In genomic region chr22:21076907-21077625, GRCh38 we compare ENCODE assay signal across 35 cellular contexts. TPM values are rescaled to one million over a fixed set of nuclear protein-coding genes. Genes with fewer than 3 reads are reported as not detected.
"Had no signal": no experiment of that assay in that cellular context is flagged by ENCODE, and none has a peak within 500 bp of the region (broad histone marks: within the 10 kb centered on the region; RNA-seq: fewer than 3 reads in every experiment).

No MANE protein-coding gene starts in this region.

- H3K4me3 ChIP-seq: left lung, lung, right atrium auricular region, spleen, tibial nerve, uterus had no signal

- H3K27ac Mint-ChIP-seq: mesothelial cell of epicardium; naive thymus-derived CD4-positive, alpha-beta T cell; natural killer cell treated with Interleukin-12 subunit alpha and Interleukin-12 subunit beta and Interleukin-15 and Interleukin-18, amount 100 ng/mL, for 72 hours; progenitor cell of endocrine pancreas; stimulated activated memory B cell treated with anti-CD40 and anti-IgM and Interleukin-4, amounts not matched to agents 10 μg/mL and 1 μg/mL and 100 μg/mL, for 72 hours; type B pancreatic cell had no signal

- H3K27me3 Mint-ChIP-seq: naive thymus-derived CD4-positive, alpha-beta T cell; natural killer cell treated with Interleukin-12 subunit alpha and Interleukin-12 subunit beta and Interleukin-15 and Interleukin-18, amount 100 ng/mL, for 72 hours; progenitor cell of endocrine pancreas; stimulated activated naive CD8-positive, alpha-beta T cell treated with anti-CD3 and anti-CD28 coated beads, Interleukin-15, amount 100 ng/mL, for 72 hours; type B pancreatic cell had no signal

- H3K4me1 ChIP-seq: left lung, parathyroid adenoma, right atrium auricular region, spleen, tibial nerve, uterus had no signal

- ATAC-seq: left colon; left lung; naive thymus-derived CD4-positive, alpha-beta T cell; natural killer cell treated with Interleukin-12 subunit alpha and Interleukin-12 subunit beta and Interleukin-15 and Interleukin-18, amount 100 ng/mL, for 72 hours; sciatic nerve; stimulated activated memory B cell treated with anti-CD40 and anti-IgM and Interleukin-4, amounts not matched to agents 10 μg/mL and 1 μg/mL and 100 μg/mL, for 72 hours; stimulated activated naive CD8-positive, alpha-beta T cell treated with anti-CD3 and anti-CD28 coated beads, Interleukin-15, amount 100 ng/mL, for 72 hours had no signal

- H3K27me3 ChIP-seq: left lung, right atrium auricular region, tibial nerve, uterus had no signal

- H2AFZ ChIP-seq: parathyroid adenoma had no signal

- H3K27ac ChIP-seq: left lung, parathyroid adenoma, right atrium auricular region, spleen, tibial nerve, uterus had no signal

- H3K4me1 Mint-ChIP-seq: mesothelial cell of epicardium; naive thymus-derived CD4-positive, alpha-beta T cell; stimulated activated memory B cell treated with anti-CD40 and anti-IgM and Interleukin-4, amounts not matched to agents 10 μg/mL and 1 μg/mL and 100 μg/mL, for 72 hours; stimulated activated naive CD8-positive, alpha-beta T cell treated with anti-CD3 and anti-CD28 coated beads, Interleukin-15, amount 100 ng/mL, for 72 hours had no signal

- H3K79me2 ChIP-seq: parathyroid adenoma had no signal

- H3K9me3 Mint-ChIP-seq: naive thymus-derived CD4-positive, alpha-beta T cell; natural killer cell treated with Interleukin-12 subunit alpha and Interleukin-12 subunit beta and Interleukin-15 and Interleukin-18, amount 100 ng/mL, for 72 hours; stimulated activated memory B cell treated with anti-CD40 and anti-IgM and Interleukin-4, amounts not matched to agents 10 μg/mL and 1 μg/mL and 100 μg/mL, for 72 hours; stimulated activated naive CD8-positive, alpha-beta T cell treated with anti-CD3 and anti-CD28 coated beads, Interleukin-15, amount 100 ng/mL, for 72 hours; type B pancreatic cell had no signal

- H3K9ac ChIP-seq: parathyroid adenoma had no signal

- H3K9me3 ChIP-seq: left lung, right atrium auricular region, spleen, tibial nerve, uterus had no signal

- H3K4me3 Mint-ChIP-seq: mesothelial cell of epicardium; naive thymus-derived CD4-positive, alpha-beta T cell; natural killer cell treated with Interleukin-12 subunit alpha and Interleukin-12 subunit beta and Interleukin-15 and Interleukin-18, amount 100 ng/mL, for 72 hours; stimulated activated memory B cell treated with anti-CD40 and anti-IgM and Interleukin-4, amounts not matched to agents 10 μg/mL and 1 μg/mL and 100 μg/mL, for 72 hours; stimulated activated naive CD8-positive, alpha-beta T cell treated with anti-CD3 and anti-CD28 coated beads, Interleukin-15, amount 100 ng/mL, for 72 hours; type B pancreatic cell had no signal

- DNase-seq: hippocampal formation; kidney glomerular epithelial cell; left colon; left lung; mesendoderm; naive thymus-derived CD4-positive, alpha-beta T cell; nucleus accumbens; small intestine; spleen; stimulated activated CD4-positive, alpha-beta T cell treated with anti-CD3 and anti-CD28 coated beads, Interleukin-2, amount 100 ng/mL, for 48 hours; stimulated activated CD4-positive, alpha-beta T cell treated with anti-CD3 and anti-CD28 coated beads, Interleukin-4, amount 100 ng/mL, for 4 hours; stimulated activated CD8-positive, alpha-beta memory T cell treated with anti-CD3 and anti-CD28 coated beads, Interleukin-4, amount 100 ng/mL, for 48 hours; stimulated activated naive CD4-positive, alpha-beta T cell treated with Interleukin-2 at 50 U/mL for 16 hours; stimulated activated naive CD8-positive, alpha-beta T cell treated with anti-CD3 and anti-CD28 coated beads, Interleukin-15, amount 100 ng/mL, for 72 hours; substantia nigra; uterus had no signal

- H3K36me3 ChIP-seq: left lung, right atrium auricular region, spleen, tibial nerve, uterus had no signal

- H3K36me3 Mint-ChIP-seq: mesothelial cell of epicardium; naive thymus-derived CD4-positive, alpha-beta T cell; natural killer cell treated with Interleukin-12 subunit alpha and Interleukin-12 subunit beta and Interleukin-15 and Interleukin-18, amount 100 ng/mL, for 72 hours; stimulated activated memory B cell treated with anti-CD40 and anti-IgM and Interleukin-4, amounts not matched to agents 10 μg/mL and 1 μg/mL and 100 μg/mL, for 72 hours; type B pancreatic cell had no signal

RNA-seq across cellular contexts. Expression of gene LRRC74B, which starts 31.3 kb away (rescaled TPM):
- total RNA-seq: liver; mesothelial cell of epicardium; mononuclear cell; naive thymus-derived CD4-positive, alpha-beta T cell; natural killer cell treated with Interleukin-12 subunit alpha and Interleukin-12 subunit beta and Interleukin-15 and Interleukin-18, amount 100 ng/mL, for 72 hours; osteoblast; pulmonary artery endothelial cell; renal cortical epithelial cell; right atrium auricular region; sciatic nerve; spleen; temporal lobe; ureter had no signal
- polyA plus RNA-seq: keratinocyte; liver; naive thymus-derived CD4-positive, alpha-beta T cell; neural cell had no signal

RNA-seq across cellular contexts. Expression of gene SLC7A4, which starts 44.7 kb away (rescaled TPM):
- total RNA-seq: mononuclear cell; natural killer cell treated with Interleukin-12 subunit alpha and Interleukin-12 subunit beta and Interleukin-15 and Interleukin-18, amount 100 ng/mL, for 72 hours; pulmonary artery endothelial cell had no signal
- polyA plus RNA-seq: neural cell had no signal
